Comparison of ENCODE assay signal across 18 cellular contexts in the genomic region with DNA sequence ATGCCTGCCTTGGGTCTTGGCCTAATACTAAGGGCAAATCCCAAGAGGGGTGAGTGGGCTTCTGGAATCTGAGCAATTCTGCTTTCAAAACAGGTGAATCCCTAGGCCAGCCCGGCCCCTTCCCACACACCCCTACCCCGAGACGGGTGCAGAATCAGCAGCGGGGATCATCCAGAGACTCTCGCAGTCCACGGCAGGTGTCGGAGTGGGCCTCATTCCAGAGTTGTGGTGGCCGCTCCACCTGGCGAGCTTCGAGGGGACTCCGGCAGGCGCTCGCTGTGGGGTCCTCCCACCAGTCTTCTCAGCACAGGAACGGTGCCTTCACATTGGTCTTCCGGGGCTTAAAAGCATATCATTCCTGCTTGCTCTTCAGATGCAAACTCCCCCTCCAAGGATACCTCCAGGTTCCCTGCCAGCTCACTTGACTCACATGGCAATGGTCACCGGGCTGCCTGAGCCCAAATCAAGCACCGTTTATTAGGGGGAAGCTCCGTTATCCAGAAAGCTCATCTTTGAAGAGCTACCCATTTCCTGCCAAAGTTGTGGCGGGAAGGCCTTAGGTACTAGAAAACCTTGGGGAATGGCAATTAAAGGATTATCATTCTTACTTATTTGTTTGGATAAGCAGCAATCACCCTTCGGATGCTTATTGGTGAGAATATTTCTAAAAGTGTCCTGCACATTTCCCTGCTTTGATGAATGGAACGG.
DNase-seq lines count a peak whose midpoint lies in the region; ATAC-seq, FAIRE-seq and TF ChIP-seq lines count a peak whose summit lies in the region.
"Had no signal": no experiment of that assay in that cellular context is flagged by ENCODE, and none has a peak within 500 bp of the region (broad histone marks: within the 10 kb centered on the region; RNA-seq: fewer than 3 reads in every experiment).

No MANE protein-coding gene starts in this region.

- H3K9me3 ChIP-seq in PC-3 (ENCODE audit: low read length) = no peaks in the 10 kb centered on the region
- H3K9me3 ChIP-seq in kidney (ENCODE audit: control insufficient read depth in 1 of 2, low read length in 2 of 2) = no peaks in the 10 kb centered on the region
- no peaks in the 10 kb centered on the region for H3K9me3 ChIP-seq in spleen
- H3K9me3 ChIP-seq: BLaER1, MG63, SJSA1 had no signal

- no peak overlapping the region for H3K4me3 ChIP-seq in PC-3 (ENCODE audit: low read length)
- H3K4me3 ChIP-seq in kidney (ENCODE audit: low read length in 2 of 2) = no peak overlapping the region
- H3K4me3 ChIP-seq in spleen = no peak overlapping the region
- H3K4me3 ChIP-seq: BLaER1, GM23338, MG63, SJSA1 had no signal

- H3K4me1 ChIP-seq in PC-3 (ENCODE audit: insufficient read depth, low read length) = peaks cover 25% of the 10 kb centered on the region
- H3K4me1 ChIP-seq in kidney (ENCODE audit: control insufficient read depth in 1 of 2, insufficient read depth in 1 of 2, low read depth in 1 of 2, low read length in 2 of 2) = peaks cover 7 to 11% of the 10 kb centered on the region in 2 donors
- peaks cover 0 to 30% (median 3%) of the 10 kb centered on the region in 6 donors for H3K4me1 ChIP-seq in spleen
- H3K4me1 ChIP-seq: BLaER1, SJSA1 had no signal

- H2AFZ ChIP-seq in PC-3 (ENCODE audit: low read length) = no peak overlapping the region
- H2AFZ ChIP-seq: GM23338 had no signal

- no peaks in the 10 kb centered on the region for H4K20me1 ChIP-seq in PC-3 (ENCODE audit: low read length)

- H3K9me2 ChIP-seq in PC-3 (replicated peaks; ENCODE audit: low read length) = no peaks in the 10 kb centered on the region

- FAIRE-seq in kidney (lab: Jason Lieb, UNC) = no peak
- FAIRE-seq: GM12891 had no signal

- intact Hi-C loops in PC-3 (cut with micrococcal nuclease) = no loop called here
- intact Hi-C loops in kidney (cut with DNase I) = no loop called here
- intact Hi-C loops in spleen (cut with DNase I; ENCODE audit: low total_unique reads) = no loop called here

- CTCF ChIA-PET in PC-3 (lab: Charles Lee) = interaction anchor here (1.2 kb wide), 1 partner anchor 10 kb away, joined by 3 read pairs; no protein-coding TSS in a partner anchor

- no peaks in the 10 kb centered on the region for H3K36me3 ChIP-seq in PC-3 (ENCODE audit: low read depth, low read length)
- no peaks in the 10 kb centered on the region for H3K36me3 ChIP-seq in kidney (ENCODE audit: control insufficient read depth in 1 of 2, insufficient read depth in 2 of 2, low read length in 2 of 2)
- H3K36me3 ChIP-seq in spleen = peaks cover 0 to 7% (median 0%) of the 10 kb centered on the region in 6 donors
- H3K36me3 ChIP-seq: BLaER1, MG63, SJSA1 had no signal

- 84 to 94% (median 90%) methylated on average over 14 to 21 of the region's 21 CpGs for WGBS in spleen, 5 donors

- H3K9ac ChIP-seq in PC-3 (ENCODE audit: low read length) (no peak overlapping the region), kidney (ENCODE audit: low read length in 2 of 2) (no peak overlapping the region)
- H3K9ac ChIP-seq: BLaER1, KMS-11 had no signal

- no peak for TF ChIP-seq POLR2A in spleen (IDR thresholded peaks at IDR 0.05)

- H3K4me2 ChIP-seq in PC-3 (ENCODE audit: low read length) = peak overlapping the region; percentile 23; the same call in 1 of the 2 replicates
- H3K4me2 ChIP-seq: BLaER1, GM23338, KMS-11 had no signal

- POLR2A ChIA-PET in PC-3 (lab: Charles Lee; ENCODE audit: unreplicated experiment) = interaction anchor here (0.8 kb wide), 1 partner anchor 13 kb away, joined by 3 read pairs; no protein-coding TSS in a partner anchor

- H3K79me2 ChIP-seq in PC-3 (ENCODE audit: low read length) = no peaks in the 10 kb centered on the region

- ATAC-seq in PC-3 (no peak), HG03354 (IDR thresholded peaks at IDR 0.05; ENCODE audit: poor library complexity, severe bottlenecking, unreplicated experiment) (no peak)
- ATAC-seq: GM23338 had no signal

- TF ChIP-seq CTCF in PC-3 (conservative IDR thresholded peaks at IDR 0.05; ENCODE audit: low read depth, low read length) (no peak), kidney (IDR thresholded peaks at IDR 0.05; ENCODE audit: borderline replicate concordance, extremely low read depth, insufficient read depth) (no peak), spleen (IDR thresholded peaks at IDR 0.05 in 8 of 11, conservative IDR thresholded peaks at IDR 0.05 in 3 of 11) (no peak)

- DNase-seq in DMS 273 treated with DMSO at 0.1 percent for 48 hours (lab: John Stamatoyannopoulos, UW) = peak; percentile 31
- no peak for DNase-seq in PC-3
- DNase-seq in kidney = no peak
- peak; percentile 52 for DNase-seq in spleen
- DNase-seq in retina = no peak
- no peak for DNase-seq in NCI-H226
- DNase-seq: NCI-H1105 treated with DMSO at 0.1 percent for 48 hours, NCI-H187 treated with DMSO at 0.1 percent for 48 hours, NCI-H526, OCI-M1 had no signal

- no peak overlapping the region for H3K27ac ChIP-seq in PC-3 (ENCODE audit: low read length)
- H3K27ac ChIP-seq in kidney (ENCODE audit: low read depth in 2 of 2, low read length in 2 of 2) = peak overlapping the region; percentile 5 to 41
- H3K27ac ChIP-seq in spleen = no peak overlapping the region
- H3K27ac ChIP-seq: BLaER1, KMS-11, RWPE1, SJSA1 had no signal

- no peaks in the 10 kb centered on the region for H3F3A ChIP-seq in PC-3 (ENCODE audit: low read length, unreplicated experiment)

- no TSS peak for BruUV-seq in PC-3 (replicated peaks; lab: Mats Ljungman, UMichigan)

- H3K27me3 ChIP-seq in PC-3 (ENCODE audit: low read length) (no peaks in the 10 kb centered on the region), spleen (replicated peaks in 1 of 7) (no peaks in the 10 kb centered on the region)
- H3K27me3 ChIP-seq: BLaER1, MG63 had no signal

Comparison
In these comparisons a context has a peak if more than half of its experiments do, and no peak if none do; other contexts are left out.
1. DNase-seq: peak in DMS 273 treated with DMSO at 0.1 percent for 48 hours (single experiment) and spleen (single experiment); none in PC-3 (single experiment), kidney (single experiment), retina (single experiment) and NCI-H226 (single experiment).
2. H3K27ac ChIP-seq: peak in kidney (2 of 2); none in PC-3 (single experiment) and spleen (0 of 8).